18 cellular contexts compared by ENCODE assay signal in genomic region chr14:59629384-59630158, GRCh38. TPM values are rescaled to one million over a fixed set of nuclear protein-coding genes. Genes with fewer than 3 reads are reported as not detected.
A peak's percentile ranks its signal among the peaks of the same experiment; 100 is the strongest.
DNase-seq lines count a peak whose midpoint lies in the region; ATAC-seq and TF ChIP-seq lines count a peak whose summit lies in the region.
"Had no signal": no experiment of that assay in that cellular context is flagged by ENCODE, and none has a peak within 500 bp of the region (broad histone marks: within the 10 kb centered on the region; RNA-seq: fewer than 3 reads in every experiment).

No MANE protein-coding gene starts in this region.

- H3K27ac ChIP-seq in aorta (ENCODE audit: low read depth in 1 of 2, low read length in 2 of 2) (peak overlapping the region in 1 of 2 donors; percentile 76), right lobe of liver (no peak overlapping the region)
- H3K27ac ChIP-seq: GM23248, ovary had no signal

- H3K27me3 ChIP-seq in iPS-15b (ENCODE audit: control insufficient read depth, insufficient read depth, low read length) (peaks cover 20% of the 10 kb centered on the region), aorta (ENCODE audit: control insufficient read depth in 1 of 2, insufficient read depth in 2 of 2, low read length in 1 of 2) (no peaks in the 10 kb centered on the region), right lobe of liver (peaks cover 0 to 9% of the 10 kb centered on the region in 2 donors)
- H3K27me3 ChIP-seq: ovary had no signal

- intact Hi-C loops in aorta (cut with DNase I): loop anchor here (2.0 to 5.0 kb wide), 3 partner anchors 58 to 268 kb away; no protein-coding TSS in a partner anchor
- intact Hi-C loops in right lobe of liver (cut with DNase I): loop anchor here in 1 of 2 donors (10.0 kb wide), 1 partner anchor 275 kb away; no protein-coding TSS in a partner anchor

- TF ChIP-seq CTCF in right lobe of liver (IDR thresholded peaks at IDR 0.05): no peak

- H3K9me3 ChIP-seq in iPS-15b (ENCODE audit: control insufficient read depth, insufficient read depth, low read length) (no peaks in the 10 kb centered on the region), aorta (ENCODE audit: control insufficient read depth, low read length) (no peaks in the 10 kb centered on the region), right lobe of liver (no peaks in the 10 kb centered on the region)

- no peak overlapping the region for H3K9ac ChIP-seq in iPS-15b (ENCODE audit: low read depth, low read length)
- H3K9ac ChIP-seq: GM23248 had no signal

- no peak overlapping the region for H3K27ac Mint-ChIP-seq in stimulated activated naive CD8-positive, alpha-beta T cell treated with anti-CD3 and anti-CD28 coated beads, Interleukin-15, amount 100 ng/mL, for 72 hours

- peak overlapping the region; percentile 61 to 81 for H3K4me3 Mint-ChIP-seq in stimulated activated naive CD8-positive, alpha-beta T cell treated with anti-CD3 and anti-CD28 coated beads, Interleukin-15, amount 100 ng/mL, for 72 hours

- H3K9me3 Mint-ChIP-seq in stimulated activated naive CD8-positive, alpha-beta T cell treated with anti-CD3 and anti-CD28 coated beads, Interleukin-15, amount 100 ng/mL, for 72 hours: peaks cover 0 to 1% of the 10 kb centered on the region in 2 donors

- peaks cover 10% of the 10 kb centered on the region for H3K4me1 Mint-ChIP-seq in stimulated activated naive CD8-positive, alpha-beta T cell treated with anti-CD3 and anti-CD28 coated beads, Interleukin-15, amount 100 ng/mL, for 72 hours

- peak overlapping the region; percentile 57 for H3K4me3 ChIP-seq in iPS-15b (ENCODE audit: low read depth, low read length)
- H3K4me3 ChIP-seq in aorta (ENCODE audit: low read length in 2 of 2): peak overlapping the region; percentile 45 to 84
- no peak overlapping the region for H3K4me3 ChIP-seq in right lobe of liver
- H3K4me3 ChIP-seq: ovary had no signal

- DNase-seq in stimulated activated naive CD8-positive, alpha-beta T cell treated with anti-CD3 and anti-CD28 coated beads, Interleukin-15, amount 100 ng/mL, for 72 hours: no peak
- no peak for DNase-seq in stimulated activated naive CD8-positive, alpha-beta T cell treated with anti-CD3 and anti-CD28 coated beads, Interleukin-15, Interleukin-2, amounts not matched to agents 100 U/mL and 50 U/mL, for 24 hours
- DNase-seq in NCI-H748 (lab: John Stamatoyannopoulos, UW; ENCODE audit: unreplicated experiment): peak; percentile 94
- no peak for DNase-seq in aorta
- DNase-seq in right lobe of liver: no peak
- DNase-seq in GDM1 (lab: John Stamatoyannopoulos, UW): no peak
- DNase-seq: activated CD4-positive, alpha-beta T cell treated with anti-CD3 and anti-CD28 coated beads, Interleukin-2, amount 50 U/mL, for 1 hour; activated effector memory CD4-positive, alpha-beta T cell treated with Interleukin-2 at 50 U/mL for 16 hours; MM.1S; OCI-M1; ovary; stimulated activated CD8-positive, alpha-beta memory T cell treated with anti-CD3 and anti-CD28 coated beads, Interleukin-4, amount 100 ng/mL, for 48 hours had no signal

- H3K4me1 ChIP-seq in iPS-15b (ENCODE audit: control insufficient read depth, insufficient read depth, low read length) (no peaks in the 10 kb centered on the region), aorta (ENCODE audit: control insufficient read depth in 1 of 2, insufficient read depth in 2 of 2, low read length in 2 of 2) (peaks cover 0 to 3% of the 10 kb centered on the region in 2 donors), right lobe of liver (peaks cover 0 to 5% (median 0%) of the 10 kb centered on the region in 4 donors)

- peaks cover 78% of the 10 kb centered on the region for H3K27me3 Mint-ChIP-seq in stimulated activated naive CD8-positive, alpha-beta T cell treated with anti-CD3 and anti-CD28 coated beads, Interleukin-15, amount 100 ng/mL, for 72 hours

- TF ChIP-seq POLR2A in right lobe of liver (IDR thresholded peaks at IDR 0.05): no peak

- H3K36me3 ChIP-seq in iPS-15b (ENCODE audit: control insufficient read depth, insufficient read depth, low read length) (no peaks in the 10 kb centered on the region), aorta (ENCODE audit: control insufficient read depth in 1 of 2, insufficient read depth in 2 of 2, low read length in 1 of 2) (no peaks in the 10 kb centered on the region), right lobe of liver (no peaks in the 10 kb centered on the region)
- H3K36me3 ChIP-seq: ovary had no signal

- WGBS in aorta, 2 donors: 55 to 57% methylated on average over 9 of the region's 9 CpGs
- 51% methylated on average over 9 of the region's 9 CpGs for WGBS in right lobe of liver (ENCODE audit: insufficient coverage, low coverage, low lambda C conversion rate, missing lambda C conversion rate)

- ATAC-seq in stimulated activated naive CD8-positive, alpha-beta T cell treated with anti-CD3 and anti-CD28 coated beads, Interleukin-15, amount 100 ng/mL, for 72 hours: no peak
- no peak for ATAC-seq in stimulated activated naive CD8-positive, alpha-beta T cell treated with anti-CD3 and anti-CD28 coated beads, Interleukin-15, Interleukin-2, amounts not matched to agents 100 U/mL and 50 U/mL, for 24 hours
- no peak for ATAC-seq in aorta (ENCODE audit: low FRiP score)
- ATAC-seq in HG03175 (IDR thresholded peaks at IDR 0.05; ENCODE audit: unreplicated experiment): no peak
- no peak for ATAC-seq in right lobe of liver

RNA-seq across cellular contexts. Expression of gene CCDC175, which starts 53.0 kb away (rescaled TPM):
- 1 to 10 TPM in 1 of 2 donors, under 1 TPM in 1; 0.71 to 1.1 TPM for total RNA-seq in aorta
- not detected for polyA plus RNA-seq in aorta
- not detected for total RNA-seq in right lobe of liver
- total RNA-seq: cardiac septum; GM23248; T-helper 1 cell treated with Interleukin-12 subunit alpha and Interleukin-12 subunit beta and Interleukin-4 antibody, amounts not matched to agents 30 ng/mL and 1 ng/mL, for 36 hours had no signal
- polyA plus RNA-seq: esophagus, GM23248, ovary had no signal

Comparison
In these comparisons a context has a peak if more than half of its experiments do, and no peak if none do; other contexts are left out.
1. H3K4me3 ChIP-seq: peak in iPS-15b (single experiment) and aorta (2 of 2); none in right lobe of liver (0 of 3).